Comparison of ENCODE assay signal across 11 cellular contexts in the genomic region with DNA sequence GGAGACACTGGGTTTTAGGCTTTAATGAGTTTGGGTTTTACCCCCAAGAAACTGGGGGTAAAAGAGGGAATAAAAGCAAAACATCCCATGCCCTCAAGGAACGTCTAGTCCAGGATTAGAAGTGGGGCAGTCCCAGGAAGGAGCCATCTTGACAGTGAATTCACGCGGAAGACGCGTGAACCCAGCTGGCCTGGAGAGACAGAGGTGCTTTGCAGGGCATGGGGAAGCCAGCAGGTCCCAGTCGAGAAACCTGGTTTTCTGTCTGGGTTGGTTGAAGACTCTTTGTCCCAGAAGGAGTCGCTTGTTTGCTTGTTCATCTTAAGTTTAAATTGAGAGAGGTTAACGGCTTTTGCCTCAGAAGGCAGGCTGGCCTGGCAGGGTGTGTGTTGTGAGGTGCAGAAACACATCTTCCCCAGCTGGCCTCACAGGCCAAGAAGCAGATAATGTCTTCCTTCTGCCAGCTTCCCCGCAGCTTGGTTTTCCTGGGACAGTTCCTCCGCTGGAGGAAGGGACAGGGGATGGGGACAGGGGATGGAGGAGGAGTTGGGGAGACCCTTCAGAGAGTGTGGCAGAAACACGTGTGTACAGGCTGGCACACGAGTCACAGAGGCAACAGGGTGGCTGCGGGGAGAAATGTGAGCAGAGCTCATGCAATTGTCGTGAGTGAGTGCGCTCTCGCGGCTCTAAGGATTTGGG. TPM values are rescaled to one million over a fixed set of nuclear protein-coding genes. Genes with fewer than 3 reads are reported as not detected.
DNase-seq lines count a peak whose midpoint lies in the region; ATAC-seq, FAIRE-seq and TF ChIP-seq lines count a peak whose summit lies in the region.
"Had no signal": no experiment of that assay in that cellular context is flagged by ENCODE, and none has a peak within 500 bp of the region (broad histone marks: within the 10 kb centered on the region; RNA-seq: fewer than 3 reads in every experiment).

No MANE protein-coding gene starts in this region.

- peak overlapping the region; percentile 94 for H3K56ac ChIP-seq in H1 (replicated peaks; ENCODE audit: insufficient read length, low read depth, low read length)

- H4K91ac ChIP-seq in H1 (replicated peaks; ENCODE audit: insufficient read length, low read length) = no peak overlapping the region

- H3K79me1 ChIP-seq in H1 (ENCODE audit: low read depth, low read length) = no peaks in the 10 kb centered on the region

- no peak overlapping the region for H2AK5ac ChIP-seq in H1 (ENCODE audit: low read depth, low read length)

- H3K4me2 ChIP-seq in H1 (ENCODE audit: insufficient read depth in 1 of 2, low read depth in 2 of 2, low read length in 2 of 2) (no peak overlapping the region), osteoblast (ENCODE audit: insufficient read depth, low read length) (peak overlapping the region; percentile 14)

- H3K79me2 ChIP-seq in H1 (ENCODE audit: control insufficient read depth in 1 of 2, insufficient read depth in 2 of 2, low read length in 2 of 2) (no peaks in the 10 kb centered on the region), osteoblast (ENCODE audit: insufficient read depth, low read length) (no peaks in the 10 kb centered on the region)

- intact Hi-C loops in heart left ventricle (cut with DNase I) = loop anchor here in 4 of 10 donors (5.0 to 10.0 kb wide), 4 partner anchors 96 to 117 kb away; no protein-coding TSS in a partner anchor
- intact Hi-C loops in Right ventricle myocardium inferior (cut with DNase I) = no loop called here
- intact Hi-C loops in upper lobe of right lung (cut with DNase I) = no loop called here

- peak overlapping the region; percentile 47 for H2BK15ac ChIP-seq in H1 (ENCODE audit: low read length)

- no peak for TF ChIP-seq EP300 in H1 (IDR thresholded peaks at IDR 0.05; ENCODE audit: borderline replicate concordance in 1 of 2, low read depth in 2 of 2, low read length in 2 of 2)

- H3K23ac ChIP-seq in H1 (ENCODE audit: insufficient read length) = no peak overlapping the region

- H4K8ac ChIP-seq in H1 (ENCODE audit: extremely low read depth, insufficient read depth, low read length) = 0 out of 2 replicates have a peak overlapping the region, but pooled peaks have one; percentile 75

- H3K9ac ChIP-seq in H1 (replicated peaks in 1 of 4; ENCODE audit: extremely low read depth in 1 of 4, low read depth in 3 of 4, low read length in 3 of 4) = no peak overlapping the region

- H3K4ac ChIP-seq in H1 (replicated peaks; ENCODE audit: insufficient read length, low read depth, low read length) = no peak overlapping the region

- H3K18ac ChIP-seq in H1 (ENCODE audit: extremely low read depth, low read length) = 0 out of 2 replicates have a peak overlapping the region, but pooled peaks have one; percentile 42

- DNase-seq in heart left ventricle (no peak), Right ventricle myocardium inferior (ENCODE audit: missing footprints) (no peak), H1 (ENCODE audit: low read depth in 1 of 2, low spot score in 2 of 2) (no peak), osteoblast (ENCODE audit: insufficient read length, low spot score, missing footprints) (no peak), upper lobe of right lung (no peak), T-helper 9 cell (no peak), activated T-cell treated with anti-CD3 and anti-CD28 coated beads for 4 hours (no peak)
- DNase-seq: activated CD4-positive, alpha-beta T cell treated with anti-CD3 and anti-CD28 coated beads, Interleukin-2, amount 10 ng/mL, durations not matched to agents 7 days and 5 days; SHP77; stimulated activated CD4-positive, alpha-beta T cell treated with anti-CD3 and anti-CD28 coated beads, Interleukin-2, amount 100 ng/mL, for 24 hours had no signal

- no peak overlapping the region for H2BK120ac ChIP-seq in H1 (replicated peaks; ENCODE audit: low read depth, low read length)

- H2BK5ac ChIP-seq in H1 (ENCODE audit: low read depth, low read length) = no peak overlapping the region

- H2AFZ ChIP-seq in H1 (ENCODE audit: low read length) = peak overlapping the region; percentile 41; the same call in 1 of the 2 replicates
- H2AFZ ChIP-seq in osteoblast (ENCODE audit: low read length) = peak overlapping the region; percentile 87

- no peak overlapping the region for H3K14ac ChIP-seq in H1 (ENCODE audit: insufficient read length)

- no peak overlapping the region for H3K4me3 ChIP-seq in heart left ventricle
- H3K4me3 ChIP-seq in H1 (ENCODE audit: extremely low read depth in 1 of 4, insufficient read depth in 2 of 4, low read depth in 3 of 4, low read length in 4 of 4) = no peak overlapping the region
- H3K4me3 ChIP-seq in osteoblast (ENCODE audit: insufficient read depth, low read length) = no peak overlapping the region
- H3K4me3 ChIP-seq in upper lobe of right lung = no peak overlapping the region

- no peak overlapping the region for H2BK20ac ChIP-seq in H1 (ENCODE audit: low read length)

- H4K5ac ChIP-seq in H1 (ENCODE audit: insufficient read length, low read depth, low read length) = no peak overlapping the region

- peaks cover 0 to 6% (median 0%) of the 10 kb centered on the region in 12 donors for H3K9me3 ChIP-seq in heart left ventricle
- H3K9me3 ChIP-seq in H1 (ENCODE audit: insufficient read depth in 2 of 2, low read depth in 1 of 2, low read length in 1 of 2) = peaks cover 0 to 4% of the 10 kb centered on the region in 2 experiments; a peak in 1 of 4 replicates
- H3K9me3 ChIP-seq in osteoblast (ENCODE audit: low read depth, low read length) = no peaks in the 10 kb centered on the region
- H3K9me3 ChIP-seq in upper lobe of right lung = no peaks in the 10 kb centered on the region

- TF ChIP-seq RAD21 in H1 (IDR thresholded peaks at IDR 0.05 in 1 of 2, conservative IDR thresholded peaks at IDR 0.05 in 1 of 2; ENCODE audit: low read depth in 2 of 2, low read length in 2 of 2) = no peak

- WGBS in heart left ventricle, 4 donors = 47 to 57% (median 51%) methylated on average over 17 of the region's 17 CpGs
- 84% methylated on average over 16 of the region's 17 CpGs; no CpG with 5 or more reads in 1 of the 2 experiments for WGBS in H1 (ENCODE audit: extremely low coverage in 1 of 2, insufficient coverage in 1 of 2, insufficient read length in 1 of 2, insufficient replicate concordance in 2 of 2, low coverage in 1 of 2, low lambda C conversion rate in 2 of 2, missing lambda C conversion rate in 1 of 2), 2 experiments

- no peaks in the 10 kb centered on the region for H3K36me3 ChIP-seq in heart left ventricle
- H3K36me3 ChIP-seq in H1 (ENCODE audit: control insufficient read depth in 2 of 4, insufficient read depth in 4 of 4, low read length in 3 of 4) = no peaks in the 10 kb centered on the region
- H3K36me3 ChIP-seq in osteoblast (ENCODE audit: insufficient read depth, low read length) = no peaks in the 10 kb centered on the region
- no peaks in the 10 kb centered on the region for H3K36me3 ChIP-seq in upper lobe of right lung

- CTCF ChIA-PET in H1 (lab: Charles Lee; ENCODE audit: partially characterized antibody) = interaction anchor here (0.8 to 1.9 kb wide), 5 partner anchors 9 to 109 kb away, joined by 3 to 7 read pairs (median 4); no protein-coding TSS in a partner anchor

- H3K27me3 ChIP-seq in heart left ventricle (no peaks in the 10 kb centered on the region), H1 (replicated peaks in 1 of 4; ENCODE audit: control insufficient read depth in 3 of 4, extremely low read depth in 1 of 4, insufficient read depth in 3 of 4, low read length in 3 of 4) (no peaks in the 10 kb centered on the region), osteoblast (ENCODE audit: insufficient read depth, low read length) (no peaks in the 10 kb centered on the region), upper lobe of right lung (no peaks in the 10 kb centered on the region)

- ATAC-seq in heart left ventricle (no peak), Right ventricle myocardium inferior (no peak), upper lobe of right lung (no peak), HG02970 (IDR thresholded peaks at IDR 0.05; ENCODE audit: low FRiP score, unreplicated experiment) (no peak)

- 0 out of 2 replicates have a peak overlapping the region, but pooled peaks have one; percentile 56 for H2BK12ac ChIP-seq in H1 (ENCODE audit: low read depth, low read length)

- peaks cover 7% of the 10 kb centered on the region; the same call in 1 of the 2 replicates for H3K23me2 ChIP-seq in H1 (ENCODE audit: low read depth, low read length)

- H3K4me1 ChIP-seq in heart left ventricle (peaks cover 5 to 53% (median 46%) of the 10 kb centered on the region in 12 donors), H1 (replicated peaks in 1 of 4; ENCODE audit: control insufficient read depth in 3 of 4, insufficient read depth in 4 of 4, low read length in 3 of 4) (peaks cover 0 to 12% (median 1%) of the 10 kb centered on the region in 4 experiments; a peak in 5 of 7 replicates), osteoblast (ENCODE audit: insufficient read depth, low read length) (peaks cover 48% of the 10 kb centered on the region), upper lobe of right lung (peaks cover 53% of the 10 kb centered on the region)

- H3K27ac ChIP-seq in heart left ventricle (peak overlapping the region in 11 of 12 donors; percentile 52 to 88 (median 70)), H1 (ENCODE audit: low read depth, low read length) (no peak overlapping the region), osteoblast (ENCODE audit: low read depth, low read length) (peak overlapping the region; percentile 84), upper lobe of right lung (peak overlapping the region; percentile 81)

- H4K20me1 ChIP-seq in H1 (replicated peaks in 1 of 2; ENCODE audit: control insufficient read depth in 1 of 2, insufficient read depth in 2 of 2, low read length in 2 of 2) = peaks cover 0 to 2% of the 10 kb centered on the region in 2 experiments
- H4K20me1 ChIP-seq in osteoblast (ENCODE audit: insufficient read depth, low read length) = no peaks in the 10 kb centered on the region

- POLR2A ChIA-PET in H1 (lab: Charles Lee; ENCODE audit: partially characterized antibody) = interaction anchor here (1.6 kb wide), 1 partner anchor 12 kb away, joined by 4 read pairs; no protein-coding TSS in a partner anchor

- FAIRE-seq in H1 (lab: Jason Lieb, UNC) = no peak

- TF ChIP-seq POLR2A in heart left ventricle (IDR thresholded peaks at IDR 0.05) (no peak), H1 (IDR thresholded peaks at IDR 0.05; ENCODE audit: control extremely low read depth in 1 of 2, low read depth in 2 of 2, low read length in 2 of 2) (no peak)

- TF ChIP-seq CTCF in heart left ventricle (IDR thresholded peaks at IDR 0.05) = no peak
- no peak for TF ChIP-seq CTCF in H1 (IDR thresholded peaks at IDR 0.05; ENCODE audit: control extremely low read depth in 1 of 3, insufficient read depth in 1 of 3, low read depth in 1 of 3, low read length in 3 of 3)
- TF ChIP-seq CTCF in osteoblast (IDR thresholded peaks at IDR 0.05; ENCODE audit: extremely low read depth, low read depth, low read length) = no peak
- no peak for TF ChIP-seq CTCF in upper lobe of right lung (IDR thresholded peaks at IDR 0.05)

RNA-seq across cellular contexts. Expression of a gene that starts 18.5 kb away (rescaled TPM):
- total RNA-seq in heart left ventricle = 10 to 100 TPM; 29.9 to 96.1 (median 54.7) TPM
- polyA plus RNA-seq in heart left ventricle = 10 to 100 TPM; 63.2 to 87.4 TPM
- total RNA-seq in Right ventricle myocardium inferior = 46.9 TPM
- 164 and 168 TPM in 2 replicates for total RNA-seq in H1 (2021; fragmentation: NEBNext Ultra II Directional; extraction: Animal tissue kit (Norgen Biotek cat#: 25700))
- 173 and 319 TPM in 2 replicates for polyA plus RNA-seq in H1 (2011; rRNA removed)
- 270 TPM for polyA plus RNA-seq in H1 (2011; cell fraction: cytosol; rRNA removed)
- 124 TPM for polyA plus RNA-seq in H1 (2011; cell fraction: nucleus; rRNA removed)
- polyA plus RNA-seq in H1 (2012, experiment 1 of 2) = 202 to 227 TPM (median 219 TPM) in 4 replicates
- 250 TPM for polyA plus RNA-seq in H1 (2012, experiment 2 of 2)
- 461 TPM for polyA plus RNA-seq in H1 (2013, experiment 1 of 2)
- 438 TPM for polyA plus RNA-seq in H1 (2013, experiment 2 of 2)
- 187 and 223 TPM in 2 replicates for polyA minus RNA-seq in H1 (2011; rRNA and poly(A)+ RNA removed)
- 121 TPM for polyA minus RNA-seq in H1 (2011; cell fraction: cytosol; rRNA and poly(A)+ RNA removed)
- 81.6 TPM for polyA minus RNA-seq in H1 (2011; cell fraction: nucleus; rRNA and poly(A)+ RNA removed)
- total RNA-seq in osteoblast = 19.4 and 34.4 TPM in 2 replicates
- 445 TPM for total RNA-seq in upper lobe of right lung

RNA-seq across cellular contexts. Expression of a gene that starts 57.3 kb away (rescaled TPM):
- total RNA-seq in heart left ventricle (100 to 1,000 TPM; 187 to 503 (median 258) TPM), Right ventricle myocardium inferior (244 TPM), osteoblast (0.29 and 0.72 TPM in 2 replicates), upper lobe of right lung (729 TPM)
- polyA plus RNA-seq in heart left ventricle (100 to 1,000 TPM; 125 to 215 TPM), H1 (2011; rRNA removed) (0.39 and 0.67 TPM in 2 replicates)
- 0.60 and 0.63 TPM in 2 replicates for total RNA-seq in H1 (2021; fragmentation: NEBNext Ultra II Directional; extraction: Animal tissue kit (Norgen Biotek cat#: 25700))
- polyA plus RNA-seq in H1 (2011; cell fraction: cytosol; rRNA removed) = 0.40 TPM
- 1.1 TPM for polyA plus RNA-seq in H1 (2011; cell fraction: nucleus; rRNA removed)
- polyA plus RNA-seq in H1 (2012, experiment 1 of 2) = 0.54 to 0.73 TPM (median 0.56 TPM) in 4 replicates
- 0.18 TPM for polyA plus RNA-seq in H1 (2012, experiment 2 of 2)
- polyA plus RNA-seq in H1 (2013, experiment 1 of 2) = 0.28 TPM
- polyA plus RNA-seq in H1 (2013, experiment 2 of 2) = 0.17 TPM
- polyA minus RNA-seq in H1 (2011; rRNA and poly(A)+ RNA removed) = 1.2 and 1.5 TPM in 2 replicates
- polyA minus RNA-seq in H1 (2011; cell fraction: cytosol; rRNA and poly(A)+ RNA removed) = 0.37 TPM
- 1.7 TPM for polyA minus RNA-seq in H1 (2011; cell fraction: nucleus; rRNA and poly(A)+ RNA removed)
- total RNA-seq: activated CD4-positive, alpha-beta T cell treated with anti-CD3 and anti-CD28 coated beads, Interleukin-2, amount 10 ng/mL, durations not matched to agents 7 days and 5 days had no signal

Comparison
In these comparisons a context has a peak if more than half of its experiments do, and no peak if none do; other contexts are left out.
1. RNA of a gene that starts 57.3 kb away (total RNA-seq): 729 TPM in upper lobe of right lung (single experiment), 187 to 503 TPM in heart left ventricle and 244 TPM in Right ventricle myocardium inferior (single experiment); 0.29 to 0.72 TPM in osteoblast and 0.60 to 0.63 TPM in H1; every median in the first group is over 100 times any median in the second.